Comparison of ENCODE assay signal across 32 cellular contexts in genomic region chr5:107619781-107620180, GRCh38.
DNase-seq lines count a peak whose midpoint lies in the region; FAIRE-seq and TF ChIP-seq lines count a peak whose summit lies in the region.
"Had no signal": no experiment of that assay in that cellular context is flagged by ENCODE, and none has a peak within 500 bp of the region (broad histone marks: within the 10 kb centered on the region; RNA-seq: fewer than 3 reads in every experiment).

No MANE protein-coding gene starts in this region.

- CTCF ChIA-PET in GM10248 (lab: Yijun Ruan, JAX): interaction anchor here (1.0 to 1.3 kb wide), 4 partner anchors 11 to 48 kb away, joined by 3 to 5 read pairs (median 4); no protein-coding TSS in a partner anchor

- POLR2A ChIA-PET in GM10248 (lab: Yijun Ruan, JAX): interaction anchor here (0.8 kb wide), 1 partner anchor 12 kb away, joined by 5 read pairs; no protein-coding TSS in a partner anchor

- TF ChIP-seq POLR2A in H54 (IDR thresholded peaks at IDR 0.05; ENCODE audit: low read depth, low read length): no peak

- TF ChIP-seq CTCF in C4-2B (conservative IDR thresholded peaks at IDR 0.05) (no peak), GM10248 (IDR thresholded peaks at IDR 0.05; ENCODE audit: control extremely low read depth, extremely low read depth, low read depth, missing control alignments) (no peak)

- H3K4me3 ChIP-seq in SK-N-MC: no peak overlapping the region
- H3K4me3 ChIP-seq: prostate gland, stomach, uterus had no signal

- DNase-seq in H54 (ENCODE audit: insufficient read length, low spot score) (no peak), SK-N-MC (ENCODE audit: low read depth, low spot score) (peak; percentile 47), islet precursor cell (peak; percentile 59), HuH-7.5 (ENCODE audit: low spot score) (no peak), GM10248 (ENCODE audit: extremely low spot score) (no peak), hippocampal formation (lab: John Stamatoyannopoulos, UW) (no peak)
- DNase-seq: ACHN; activated CD4-positive, alpha-beta T cell treated with anti-CD3 and anti-CD28 coated beads, Interleukin-2, amount 50 U/mL, for 1 hour; activated CD4-positive, CD25-positive, alpha-beta regulatory T cell; activated effector memory CD4-positive, alpha-beta T cell treated with Interleukin-2 at 50 U/mL for 16 hours; activated T-cell treated with anti-CD3 and anti-CD28 coated beads, Interleukin-2, amount 50 U/mL, for 1 hour; anterior cingulate cortex; CD8-positive, alpha-beta memory T cell; DMS153; kidney; left ventricle myocardium superior; naive B cell; NCI-H1436 treated with DMSO at 0.1 percent for 48 hours; NCI-H2107; NCI-H510A treated with DMSO at 0.1 percent for 48 hours; occipital lobe; stimulated activated CD4-positive, alpha-beta T cell treated with anti-CD3 and anti-CD28 coated beads, Interleukin-4, amount 100 ng/mL, for 1 hour; stomach; T-cell; uterus had no signal

- H3K9me3 ChIP-seq in SK-N-MC (ENCODE audit: low read depth, low read length): no peaks in the 10 kb centered on the region
- H3K9me3 ChIP-seq: prostate gland, stomach, uterus had no signal

- H3K36me3 ChIP-seq in SK-N-MC (ENCODE audit: insufficient read depth, low read length): no peaks in the 10 kb centered on the region
- H3K36me3 ChIP-seq: prostate gland, stomach, uterus had no signal

- H3K9ac ChIP-seq in SK-N-MC (ENCODE audit: insufficient read length): no peak overlapping the region

- H3K27ac ChIP-seq in C4-2B (peak overlapping the region; percentile 27), SK-N-MC (no peak overlapping the region)
- H3K27ac ChIP-seq: HL-60, prostate gland, stomach, uterus had no signal

- peak; percentile 43 for FAIRE-seq in H54 (lab: Jason Lieb, UNC)
- FAIRE-seq: bronchial epithelial cell, endothelial cell of umbilical vein, GM12891, H1, kidney had no signal

Comparison
In these comparisons a context has a peak if more than half of its experiments do, and no peak if none do; other contexts are left out.
1. DNase-seq: peak in SK-N-MC (single experiment) and islet precursor cell (single experiment); none in H54 (single experiment), HuH-7.5 (single experiment), GM10248 (single experiment) and hippocampal formation (0 of 2).